8 cellular contexts compared by ENCODE assay signal in the genomic region with DNA sequence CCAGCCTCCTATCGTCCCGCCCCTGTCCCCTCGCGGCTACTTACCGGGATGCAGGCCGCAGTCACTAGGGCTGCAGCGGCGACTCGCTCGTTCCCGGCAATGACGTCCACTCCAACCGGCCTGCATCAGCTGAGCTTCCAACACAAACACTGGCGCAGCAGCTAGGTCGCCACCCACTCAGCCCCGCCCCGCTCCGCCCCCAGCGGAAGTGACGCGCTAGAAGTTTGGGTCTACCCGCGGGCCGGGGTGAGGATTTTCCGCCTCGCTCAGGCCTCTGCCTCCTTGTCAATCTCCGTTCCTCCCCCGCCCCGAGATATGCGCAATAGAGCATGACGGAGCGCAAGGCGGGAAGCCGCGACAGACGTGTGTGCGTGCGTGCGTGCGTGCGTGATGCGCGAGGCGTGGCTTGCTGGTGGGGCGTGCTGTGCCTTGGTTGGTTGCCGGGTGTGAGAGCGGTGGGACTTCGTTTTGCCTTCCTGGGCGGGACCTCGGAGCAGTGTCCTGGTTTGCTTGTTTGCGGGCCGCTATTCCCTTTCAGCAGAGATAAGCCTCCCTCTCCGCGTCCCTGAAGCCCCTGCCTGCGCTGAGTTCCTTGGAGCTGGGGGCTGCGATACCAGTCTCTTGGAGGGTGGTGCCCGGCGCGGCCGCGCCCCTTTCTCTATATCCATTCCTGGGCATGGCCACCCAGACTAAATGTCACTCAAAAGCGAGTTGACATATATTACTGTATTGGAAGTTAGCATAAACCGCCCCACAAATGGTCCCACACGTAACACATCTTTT. TPM values are rescaled to one million over a fixed set of nuclear protein-coding genes. Genes with fewer than 3 reads are reported as not detected.
DNase-seq lines count a peak whose midpoint lies in the region; ATAC-seq, FAIRE-seq and TF ChIP-seq lines count a peak whose summit lies in the region.

A gene with protein sequence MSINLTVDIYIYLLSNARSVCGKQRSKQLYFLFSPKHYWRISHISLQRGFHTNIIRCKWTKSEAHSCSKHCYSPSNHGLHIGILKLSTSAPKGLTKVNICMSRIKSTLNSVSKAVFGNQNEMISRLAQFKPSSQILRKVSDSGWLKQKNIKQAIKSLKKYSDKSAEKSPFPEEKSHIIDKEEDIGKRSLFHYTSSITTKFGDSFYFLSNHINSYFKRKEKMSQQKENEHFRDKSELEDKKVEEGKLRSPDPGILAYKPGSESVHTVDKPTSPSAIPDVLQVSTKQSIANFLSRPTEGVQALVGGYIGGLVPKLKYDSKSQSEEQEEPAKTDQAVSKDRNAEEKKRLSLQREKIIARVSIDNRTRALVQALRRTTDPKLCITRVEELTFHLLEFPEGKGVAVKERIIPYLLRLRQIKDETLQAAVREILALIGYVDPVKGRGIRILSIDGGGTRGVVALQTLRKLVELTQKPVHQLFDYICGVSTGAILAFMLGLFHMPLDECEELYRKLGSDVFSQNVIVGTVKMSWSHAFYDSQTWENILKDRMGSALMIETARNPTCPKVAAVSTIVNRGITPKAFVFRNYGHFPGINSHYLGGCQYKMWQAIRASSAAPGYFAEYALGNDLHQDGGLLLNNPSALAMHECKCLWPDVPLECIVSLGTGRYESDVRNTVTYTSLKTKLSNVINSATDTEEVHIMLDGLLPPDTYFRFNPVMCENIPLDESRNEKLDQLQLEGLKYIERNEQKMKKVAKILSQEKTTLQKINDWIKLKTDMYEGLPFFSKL (minus strand): TSS at position 151 of the 783 bp plus-strand sequence. CDS start 10,644 bp downstream, outside the sequence.

- 0% methylated on average over 62 to 64 of the region's 64 CpGs for WGBS in pancreas, 2 donors

- intact Hi-C loops in Right ventricle myocardium superior (cut with DNase I) = loop anchor here (5.0 kb wide), 1 partner anchor 41 kb away; the partner anchor contains the start of genes DNAJB9 and THAP5
- intact Hi-C loops in pancreas (cut with DNase I) = no loop called here
- intact Hi-C loops in tibial artery (cut with DNase I; ENCODE audit: low total_unique reads) = loop anchor here (2.0 kb wide), 1 partner anchor 43 kb away; the partner anchor contains the start of genes DNAJB9 and THAP5

- DNase-seq in NCI-H1436 (lab: John Stamatoyannopoulos, UW) = peak; percentile 98
- DNase-seq in T follicular helper cell (ENCODE audit: low read depth) = peak; percentile 100
- peak; percentile 100 for DNase-seq in adipocyte (ENCODE audit: low read depth)
- DNase-seq in Right ventricle myocardium superior = peak; percentile 100
- DNase-seq in pancreas = peak; percentile 99 to 100 (median 100)
- peak; percentile 100 for DNase-seq in tibial artery

- ATAC-seq in HG02798 (IDR thresholded peaks at IDR 0.05; ENCODE audit: poor library complexity, unreplicated experiment) (peak; percentile 93), Right ventricle myocardium superior (ENCODE audit: poor library complexity) (peak; percentile 97), pancreas (peak; percentile 89 to 95 (median 92))

- H3K27ac ChIP-seq in pancreas = peak within 1 kb of the TSS; percentile 95 to 99 (median 97)
- peak within 1 kb of the TSS; percentile 84 to 92 for H3K27ac ChIP-seq in tibial artery

- H3K27me3 ChIP-seq in adipocyte (replicated peaks; ENCODE audit: control insufficient read depth, insufficient read depth, low read length) (no peaks in the 10 kb centered on the region), pancreas (no peaks in the 10 kb centered on the region), tibial artery (no peaks in the 10 kb centered on the region)

- H3K36me3 ChIP-seq in adipocyte (ENCODE audit: control insufficient read depth, insufficient read depth, low read length, severe bottlenecking) (no peaks in the 10 kb centered on the region), pancreas (no peaks in the 10 kb centered on the region), tibial artery (no peaks in the 10 kb centered on the region)

- H3K9me3 ChIP-seq in adipocyte (ENCODE audit: control insufficient read depth, low read length) (no peaks in the 10 kb centered on the region), pancreas (no peaks in the 10 kb centered on the region), tibial artery (no peaks in the 10 kb centered on the region)

- peak within 1 kb of the TSS; percentile 95 for H3K9ac ChIP-seq in adipocyte (ENCODE audit: low read length)

- no peak for TF ChIP-seq CTCF in GM12875 (IDR thresholded peaks at IDR 0.05; ENCODE audit: borderline replicate concordance, insufficient read depth, low read depth, low read length)
- no peak for TF ChIP-seq CTCF in pancreas (IDR thresholded peaks at IDR 0.05)
- TF ChIP-seq CTCF in tibial artery (IDR thresholded peaks at IDR 0.05) = no peak

- peaks cover 35% of the 10 kb centered on the region for H3K4me1 ChIP-seq in adipocyte (ENCODE audit: control insufficient read depth, insufficient read depth, low read length)
- peaks cover 12 to 30% (median 24%) of the 10 kb centered on the region in 3 donors for H3K4me1 ChIP-seq in pancreas
- peaks cover 9 to 39% (median 29%) of the 10 kb centered on the region in 4 donors for H3K4me1 ChIP-seq in tibial artery

- H3K4me3 ChIP-seq in GM12875 (ENCODE audit: low read depth, low read length) (peak within 1 kb of the TSS; percentile 96), adipocyte (ENCODE audit: low read length) (peak within 1 kb of the TSS; percentile 96), pancreas (peak within 1 kb of the TSS; percentile 52 to 75 (median 66)), tibial artery (peak within 1 kb of the TSS; percentile 65 to 71)

- FAIRE-seq in pancreas (lab: Jason Lieb, UNC) = peak; percentile 93

RNA-seq across cellular contexts. Expression of the gene that starts here (rescaled TPM):
- total RNA-seq in Right ventricle myocardium superior = 29.0 TPM
- total RNA-seq in pancreas = 10 to 100 TPM in 3 of 6 donors, 1 to 10 TPM in 3; 7.8 to 13.4 (median 10.7) TPM
- polyA plus RNA-seq in pancreas = 10 to 100 TPM in 1 of 2 donors, 1 to 10 TPM in 1; 5.2 to 11.1 TPM

Comparison
In these comparisons a context has a peak if more than half of its experiments do, and no peak if none do; other contexts are left out.
1. Peak in every context shown above with its lines: DNase-seq, ATAC-seq, H3K4me3 ChIP-seq and H3K27ac ChIP-seq.
2. intact Hi-C loops: an anchor here in Right ventricle myocardium superior (5.0 kb wide) and tibial artery (2.0 kb wide); none called in pancreas.